In genomic region chr5:8953016-8953415, GRCh38 we compare ENCODE assay signal across 17 cellular contexts.
DNase-seq lines count a peak whose midpoint lies in the region; ATAC-seq and TF ChIP-seq lines count a peak whose summit lies in the region.
"Had no signal": no experiment of that assay in that cellular context is flagged by ENCODE, and none has a peak within 500 bp of the region (broad histone marks: within the 10 kb centered on the region; RNA-seq: fewer than 3 reads in every experiment).

No MANE protein-coding gene starts in this region.

- H3K18ac ChIP-seq in IMR-90 (ENCODE audit: low read depth, low read length): peak overlapping the region; percentile 83

- no peak overlapping the region for H3K4me3 ChIP-seq in BLaER1
- no peak overlapping the region for H3K4me3 ChIP-seq in IMR-90 (ENCODE audit: insufficient read depth, low read depth, low read length)

- H3K27me3 ChIP-seq in BLaER1 (no peaks in the 10 kb centered on the region), IMR-90 (ENCODE audit: control insufficient read depth, insufficient read depth, low read length) (no peaks in the 10 kb centered on the region)

- H3K23ac ChIP-seq in IMR-90 (ENCODE audit: low read depth, low read length): no peak overlapping the region

- H3K4ac ChIP-seq in IMR-90 (ENCODE audit: low read depth, low read length): peak overlapping the region; percentile 55; the same call in 1 of the 2 replicates

- H2AK9ac ChIP-seq in IMR-90 (replicated peaks; ENCODE audit: low read depth, low read length, poor library complexity): no peak overlapping the region

- no peak for TF ChIP-seq CTCF in IMR-90 (conservative IDR thresholded peaks at IDR 0.05; ENCODE audit: low read depth, low read length)
- TF ChIP-seq CTCF in GM13977 (IDR thresholded peaks at IDR 0.05; ENCODE audit: extremely low read depth, insufficient read depth, missing control alignments): no peak

- POLR2A ChIA-PET in IMR-90 (lab: Charles Lee; ENCODE audit: unreplicated experiment): no interaction called here

- H3K9me3 ChIP-seq in BLaER1: no peaks in the 10 kb centered on the region
- H3K9me3 ChIP-seq in IMR-90 (ENCODE audit: control insufficient read depth, insufficient read depth, low read length): no peaks in the 10 kb centered on the region

- H2BK120ac ChIP-seq in IMR-90 (ENCODE audit: low read depth, low read length): peak overlapping the region; percentile 74

- H3K4me1 ChIP-seq in BLaER1 (peaks cover 49% of the 10 kb centered on the region), IMR-90 (ENCODE audit: control insufficient read depth, insufficient read depth, low read length) (peaks cover 11% of the 10 kb centered on the region)

- no peaks in the 10 kb centered on the region for H3K36me3 ChIP-seq in BLaER1
- no peaks in the 10 kb centered on the region for H3K36me3 ChIP-seq in IMR-90 (ENCODE audit: control insufficient read depth, insufficient read depth, low read length)
- H3K36me3 ChIP-seq: WERI-Rb-1 had no signal

- WGBS in IMR-90 (ENCODE audit: extremely low coverage in 2 of 2, insufficient read length in 1 of 2), 2 experiments: no CpG with 5 or more reads among the region's 1 CpG

- DNase-seq in IMR-90 (no peak), H4 (ENCODE audit: low spot score) (no peak), GM13977 (ENCODE audit: low spot score) (no peak)
- DNase-seq in stimulated activated CD4-positive, alpha-beta T cell treated with anti-CD3 and anti-CD28 coated beads, Interleukin-12 subunit alpha, Interleukin-12 subunit beta, amount 100 ng/mL, for 4 hours: no peak
- DNase-seq in activated CD4-positive, alpha-beta T cell treated with anti-CD3 and anti-CD28 coated beads, Interleukin-2, amount 50 U/mL, for 1 hour: no peak
- DNase-seq: amygdala; cerebellar nuclear complex; DMS79; effector memory CD8-positive, alpha-beta T cell; hypothalamus; MV-4-11; T-cell; WERI-Rb-1 had no signal

- H3K4me2 ChIP-seq in BLaER1 (peak overlapping the region; percentile 54), IMR-90 (ENCODE audit: low read depth, low read length) (peak overlapping the region; percentile 38; the same call in 1 of the 2 replicates)

- in situ Hi-C loops in IMR-90 (cut with MboI; ENCODE audit: low sequenced_read_pairs) (no loop called here), GM13977 (cut with MboI; ENCODE audit: low pct_unique_long_range_greater_than_20kb, low sequenced_read_pairs, unreplicated experiment) (no loop called here)

- dilution Hi-C loops in IMR-90 (cut with HindIII; ENCODE audit: low sequenced_read_pairs, unreplicated experiment): no loop called here

- CTCF ChIA-PET in IMR-90 (lab: Yijun Ruan, JAX): interaction anchor here (0.6 kb wide), 1 partner anchor 197 kb away, joined by 3 read pairs; no protein-coding TSS in a partner anchor

- H4K8ac ChIP-seq in IMR-90 (ENCODE audit: low read depth in 2 of 2, low read length in 2 of 2): peak overlapping the region in 1 of 2 experiments; percentile 19; a peak in 1 of 4 replicates

- H3K9ac ChIP-seq in BLaER1 (peak overlapping the region; percentile 57), IMR-90 (ENCODE audit: low read depth, low read length) (no peak overlapping the region)

- peak overlapping the region; percentile 39 for H4K91ac ChIP-seq in IMR-90 (ENCODE audit: insufficient read depth, low read depth, low read length)

- ATAC-seq in GM18868 (IDR thresholded peaks at IDR 0.05; ENCODE audit: unreplicated experiment): peak; percentile 35
- peak; percentile 44 for ATAC-seq in HG02642 (IDR thresholded peaks at IDR 0.05; ENCODE audit: poor library complexity, unreplicated experiment)
- no peak for ATAC-seq in IMR-90 (ENCODE audit: low read depth)
- ATAC-seq: activated T-helper 17 cell treated with anti-CD3 and anti-CD28 coated beads, Interleukin-2, amount 50 U/mL, for 72 hours; effector memory CD8-positive, alpha-beta T cell; T-cell had no signal

- BruUV-seq in IMR-90 (replicated peaks; lab: Mats Ljungman, UMichigan): no TSS peak

- H3K9me1 ChIP-seq in IMR-90 (ENCODE audit: insufficient read depth, low read length): no peaks in the 10 kb centered on the region

- no peak for TF ChIP-seq RAD21 in IMR-90 (IDR thresholded peaks at IDR 0.05; ENCODE audit: low read length)

- no peaks in the 10 kb centered on the region for H4K20me1 ChIP-seq in BLaER1
- no peaks in the 10 kb centered on the region for H4K20me1 ChIP-seq in IMR-90 (ENCODE audit: insufficient read depth, low read length)

- peak overlapping the region; percentile 63; the same call in 1 of the 2 replicates for H3K14ac ChIP-seq in IMR-90 (replicated peaks; ENCODE audit: low read depth, low read length)

- intact Hi-C loops in IMR-90 (cut with micrococcal nuclease): no loop called here

- 0 out of 2 replicates have a peak overlapping the region, but pooled peaks have one; percentile 37 for H2BK20ac ChIP-seq in IMR-90 (ENCODE audit: low read depth, low read length)

- H2AK5ac ChIP-seq in IMR-90 (ENCODE audit: low read depth, low read length): no peak overlapping the region

- peak overlapping the region; percentile 60 for H4K5ac ChIP-seq in IMR-90 (ENCODE audit: low read depth, low read length)

- H2BK15ac ChIP-seq in IMR-90 (ENCODE audit: low read depth, low read length): peak overlapping the region; percentile 44; the same call in 1 of the 3 replicates

- TF ChIP-seq POLR2A in IMR-90 (IDR thresholded peaks at IDR 0.05; ENCODE audit: low read depth, low read length): no peak

- H3K27ac ChIP-seq in BLaER1: peak overlapping the region; percentile 86
- H3K27ac ChIP-seq in IMR-90 (ENCODE audit: insufficient read depth, low read length): peak overlapping the region; percentile 48; the same call in 1 of the 2 replicates
- H3K27ac ChIP-seq: WERI-Rb-1 had no signal

- H3K79me1 ChIP-seq in IMR-90 (ENCODE audit: low read depth in 1 of 2, low read length in 2 of 2): no peaks in the 10 kb centered on the region

- no peak overlapping the region for H3K56ac ChIP-seq in IMR-90 (ENCODE audit: extremely low read depth, insufficient read depth, low read length)

- no peak overlapping the region for H2BK5ac ChIP-seq in IMR-90 (ENCODE audit: low read depth, low read length, poor library complexity, severe bottlenecking)

- no peak overlapping the region for H2AFZ ChIP-seq in IMR-90 (replicated peaks; ENCODE audit: low read length, poor library complexity)

TF ChIP-seq in IMR-90, 13 proteins besides CTCF, POLR2A, EP300 and RAD21:
- TF ChIP-seq, protein P1, sequence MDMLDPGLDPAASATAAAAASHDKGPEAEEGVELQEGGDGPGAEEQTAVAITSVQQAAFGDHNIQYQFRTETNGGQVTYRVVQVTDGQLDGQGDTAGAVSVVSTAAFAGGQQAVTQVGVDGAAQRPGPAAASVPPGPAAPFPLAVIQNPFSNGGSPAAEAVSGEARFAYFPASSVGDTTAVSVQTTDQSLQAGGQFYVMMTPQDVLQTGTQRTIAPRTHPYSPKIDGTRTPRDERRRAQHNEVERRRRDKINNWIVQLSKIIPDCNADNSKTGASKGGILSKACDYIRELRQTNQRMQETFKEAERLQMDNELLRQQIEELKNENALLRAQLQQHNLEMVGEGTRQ (IDR thresholded peaks at IDR 0.05; ENCODE audit: low read depth, low read length): no peak
- TF ChIP-seq RFX5 (IDR thresholded peaks at IDR 0.05; ENCODE audit: low read depth, low read length) (no peak), MXI1 (IDR thresholded peaks at IDR 0.05; ENCODE audit: borderline replicate concordance, low read depth, low read length) (no peak), CEBPB (IDR thresholded peaks at IDR 0.05; ENCODE audit: low read depth, low read length) (no peak), BHLHE40 (IDR thresholded peaks at IDR 0.05; ENCODE audit: low read depth, low read length) (no peak), MAFK (IDR thresholded peaks at IDR 0.05; ENCODE audit: low read depth, low read length) (no peak), RCOR1 (IDR thresholded peaks at IDR 0.05; ENCODE audit: insufficient replicate concordance, low read length) (no peak), NFE2L2 (IDR thresholded peaks at IDR 0.05; ENCODE audit: low read depth, low read length) (no peak), FOS (IDR thresholded peaks at IDR 0.05; ENCODE audit: low read depth, low read length) (no peak), SMC3 (IDR thresholded peaks at IDR 0.05; ENCODE audit: low read depth, low read length) (no peak), CHD1 (IDR thresholded peaks at IDR 0.05; ENCODE audit: low read depth, low read length) (no peak), MAZ (IDR thresholded peaks at IDR 0.05; ENCODE audit: borderline replicate concordance, low read depth, low read length) (no peak)
- TF ChIP-seq, protein P2, sequence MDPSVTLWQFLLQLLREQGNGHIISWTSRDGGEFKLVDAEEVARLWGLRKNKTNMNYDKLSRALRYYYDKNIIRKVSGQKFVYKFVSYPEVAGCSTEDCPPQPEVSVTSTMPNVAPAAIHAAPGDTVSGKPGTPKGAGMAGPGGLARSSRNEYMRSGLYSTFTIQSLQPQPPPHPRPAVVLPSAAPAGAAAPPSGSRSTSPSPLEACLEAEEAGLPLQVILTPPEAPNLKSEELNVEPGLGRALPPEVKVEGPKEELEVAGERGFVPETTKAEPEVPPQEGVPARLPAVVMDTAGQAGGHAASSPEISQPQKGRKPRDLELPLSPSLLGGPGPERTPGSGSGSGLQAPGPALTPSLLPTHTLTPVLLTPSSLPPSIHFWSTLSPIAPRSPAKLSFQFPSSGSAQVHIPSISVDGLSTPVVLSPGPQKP (IDR thresholded peaks at IDR 0.05; ENCODE audit: borderline replicate concordance, low read depth, low read length): no peak
